In the genomic region with DNA sequence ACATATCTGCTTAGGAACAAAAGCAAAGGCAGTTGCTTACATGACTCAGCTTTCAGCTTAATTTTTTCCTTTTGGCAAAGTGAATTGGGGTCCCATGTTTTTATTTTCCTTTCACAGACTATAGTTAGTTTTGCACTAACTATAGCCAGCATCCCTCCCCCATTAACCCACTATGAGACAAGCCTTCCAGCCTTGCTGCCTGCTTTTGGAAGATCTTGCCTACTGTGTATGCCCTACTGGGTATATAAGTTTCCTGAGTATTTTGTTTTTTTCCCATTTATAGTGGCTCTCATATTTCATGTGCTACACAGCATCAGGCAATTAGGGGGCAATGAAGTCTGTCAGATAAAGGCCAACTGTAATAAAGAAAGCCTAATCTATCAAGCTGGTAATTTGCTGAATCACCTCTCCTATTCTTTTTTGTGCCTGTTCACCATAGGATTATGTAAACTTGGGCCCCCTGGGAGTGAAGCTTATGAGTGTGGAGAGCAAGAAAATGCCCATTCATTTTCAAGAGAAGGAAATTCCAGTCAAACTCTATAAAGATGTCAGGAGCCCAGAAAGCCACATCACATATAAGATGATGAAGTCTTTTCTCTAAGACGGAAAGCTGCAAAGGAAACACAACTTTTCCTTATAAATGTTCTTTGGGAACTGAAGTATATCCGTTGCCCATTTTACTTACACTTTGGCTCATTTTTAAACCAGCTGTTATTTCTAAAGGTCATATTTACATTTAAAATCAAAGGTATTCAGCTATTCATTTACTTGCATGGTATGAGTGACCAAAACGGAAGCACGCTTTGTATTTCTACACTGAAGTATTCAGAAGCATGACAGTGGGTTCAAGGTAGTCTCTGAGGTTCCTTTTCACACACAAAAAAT, we compare ENCODE assay signal across 1 cellular context.
TF ChIP-seq lines count a peak whose summit lies in the region.

No MANE protein-coding gene starts in this region.

TF ChIP-seq in HepG2, 621 proteins besides CTCF, POLR2A, EP300 and RAD21 (continued from another document and continues in another):
- TF ChIP-seq, protein P1, sequence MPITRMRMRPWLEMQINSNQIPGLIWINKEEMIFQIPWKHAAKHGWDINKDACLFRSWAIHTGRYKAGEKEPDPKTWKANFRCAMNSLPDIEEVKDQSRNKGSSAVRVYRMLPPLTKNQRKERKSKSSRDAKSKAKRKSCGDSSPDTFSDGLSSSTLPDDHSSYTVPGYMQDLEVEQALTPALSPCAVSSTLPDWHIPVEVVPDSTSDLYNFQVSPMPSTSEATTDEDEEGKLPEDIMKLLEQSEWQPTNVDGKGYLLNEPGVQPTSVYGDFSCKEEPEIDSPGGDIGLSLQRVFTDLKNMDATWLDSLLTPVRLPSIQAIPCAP (CRISPR knock-in tag; IDR thresholded peaks at IDR 0.05; ENCODE audit: low read depth) = no peak
- TF ChIP-seq ELF3 (CRISPR knock-in tag; IDR thresholded peaks at IDR 0.05) = peak; percentile 64; the same call in 1 of the 2 replicates
- TF ChIP-seq SIN3A (IDR thresholded peaks at IDR 0.05; ENCODE audit: borderline replicate concordance, low read depth, low read length) = no peak
- no peak for TF ChIP-seq ZNF180 (CRISPR knock-in tag; IDR thresholded peaks at IDR 0.05; ENCODE audit: borderline replicate concordance, low read depth)
- TF ChIP-seq, protein P2, sequence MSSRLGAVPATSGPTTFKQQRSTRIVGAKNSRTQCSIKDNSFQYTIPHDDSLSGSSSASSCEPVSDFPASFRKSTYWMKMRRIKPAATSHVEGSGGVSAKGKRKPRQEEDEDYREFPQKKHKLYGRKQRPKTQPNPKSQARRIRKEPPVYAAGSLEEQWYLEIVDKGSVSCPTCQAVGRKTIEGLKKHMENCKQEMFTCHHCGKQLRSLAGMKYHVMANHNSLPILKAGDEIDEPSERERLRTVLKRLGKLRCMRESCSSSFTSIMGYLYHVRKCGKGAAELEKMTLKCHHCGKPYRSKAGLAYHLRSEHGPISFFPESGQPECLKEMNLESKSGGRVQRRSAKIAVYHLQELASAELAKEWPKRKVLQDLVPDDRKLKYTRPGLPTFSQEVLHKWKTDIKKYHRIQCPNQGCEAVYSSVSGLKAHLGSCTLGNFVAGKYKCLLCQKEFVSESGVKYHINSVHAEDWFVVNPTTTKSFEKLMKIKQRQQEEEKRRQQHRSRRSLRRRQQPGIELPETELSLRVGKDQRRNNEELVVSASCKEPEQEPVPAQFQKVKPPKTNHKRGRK (CRISPR knock-in tag; IDR thresholded peaks at IDR 0.05) = no peak
- TF ChIP-seq MAFG (CRISPR knock-in tag; IDR thresholded peaks at IDR 0.05) = peak; percentile 76
- TF ChIP-seq ZNF773 (CRISPR knock-in tag; IDR thresholded peaks at IDR 0.05; ENCODE audit: borderline replicate concordance) = no peak
- no peak for TF ChIP-seq CBX1 (IDR thresholded peaks at IDR 0.05; ENCODE audit: low read depth)
- TF ChIP-seq JUND (CRISPR knock-in tag; IDR thresholded peaks at IDR 0.05) = no peak
- TF ChIP-seq, protein P3, sequence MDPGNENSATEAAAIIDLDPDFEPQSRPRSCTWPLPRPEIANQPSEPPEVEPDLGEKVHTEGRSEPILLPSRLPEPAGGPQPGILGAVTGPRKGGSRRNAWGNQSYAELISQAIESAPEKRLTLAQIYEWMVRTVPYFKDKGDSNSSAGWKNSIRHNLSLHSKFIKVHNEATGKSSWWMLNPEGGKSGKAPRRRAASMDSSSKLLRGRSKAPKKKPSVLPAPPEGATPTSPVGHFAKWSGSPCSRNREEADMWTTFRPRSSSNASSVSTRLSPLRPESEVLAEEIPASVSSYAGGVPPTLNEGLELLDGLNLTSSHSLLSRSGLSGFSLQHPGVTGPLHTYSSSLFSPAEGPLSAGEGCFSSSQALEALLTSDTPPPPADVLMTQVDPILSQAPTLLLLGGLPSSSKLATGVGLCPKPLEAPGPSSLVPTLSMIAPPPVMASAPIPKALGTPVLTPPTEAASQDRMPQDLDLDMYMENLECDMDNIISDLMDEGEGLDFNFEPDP (CRISPR knock-in tag; conservative IDR thresholded peaks at IDR 0.05) = no peak
- TF ChIP-seq, protein P4, sequence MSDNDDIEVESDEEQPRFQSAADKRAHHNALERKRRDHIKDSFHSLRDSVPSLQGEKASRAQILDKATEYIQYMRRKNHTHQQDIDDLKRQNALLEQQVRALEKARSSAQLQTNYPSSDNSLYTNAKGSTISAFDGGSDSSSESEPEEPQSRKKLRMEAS (IDR thresholded peaks at IDR 0.05) = no peak
- no peak for TF ChIP-seq U2AF2 (IDR thresholded peaks at IDR 0.05; ENCODE audit: low read depth, low read length)
- TF ChIP-seq, protein P5, sequence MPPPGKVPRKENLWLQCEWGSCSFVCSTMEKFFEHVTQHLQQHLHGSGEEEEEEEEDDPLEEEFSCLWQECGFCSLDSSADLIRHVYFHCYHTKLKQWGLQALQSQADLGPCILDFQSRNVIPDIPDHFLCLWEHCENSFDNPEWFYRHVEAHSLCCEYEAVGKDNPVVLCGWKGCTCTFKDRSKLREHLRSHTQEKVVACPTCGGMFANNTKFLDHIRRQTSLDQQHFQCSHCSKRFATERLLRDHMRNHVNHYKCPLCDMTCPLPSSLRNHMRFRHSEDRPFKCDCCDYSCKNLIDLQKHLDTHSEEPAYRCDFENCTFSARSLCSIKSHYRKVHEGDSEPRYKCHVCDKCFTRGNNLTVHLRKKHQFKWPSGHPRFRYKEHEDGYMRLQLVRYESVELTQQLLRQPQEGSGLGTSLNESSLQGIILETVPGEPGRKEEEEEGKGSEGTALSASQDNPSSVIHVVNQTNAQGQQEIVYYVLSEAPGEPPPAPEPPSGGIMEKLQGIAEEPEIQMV (CRISPR knock-in tag; IDR thresholded peaks at IDR 0.05; ENCODE audit: low read depth) = no peak
- no peak for TF ChIP-seq HES4 (CRISPR knock-in tag; IDR thresholded peaks at IDR 0.05; ENCODE audit: borderline replicate concordance)
- TF ChIP-seq, protein P6, sequence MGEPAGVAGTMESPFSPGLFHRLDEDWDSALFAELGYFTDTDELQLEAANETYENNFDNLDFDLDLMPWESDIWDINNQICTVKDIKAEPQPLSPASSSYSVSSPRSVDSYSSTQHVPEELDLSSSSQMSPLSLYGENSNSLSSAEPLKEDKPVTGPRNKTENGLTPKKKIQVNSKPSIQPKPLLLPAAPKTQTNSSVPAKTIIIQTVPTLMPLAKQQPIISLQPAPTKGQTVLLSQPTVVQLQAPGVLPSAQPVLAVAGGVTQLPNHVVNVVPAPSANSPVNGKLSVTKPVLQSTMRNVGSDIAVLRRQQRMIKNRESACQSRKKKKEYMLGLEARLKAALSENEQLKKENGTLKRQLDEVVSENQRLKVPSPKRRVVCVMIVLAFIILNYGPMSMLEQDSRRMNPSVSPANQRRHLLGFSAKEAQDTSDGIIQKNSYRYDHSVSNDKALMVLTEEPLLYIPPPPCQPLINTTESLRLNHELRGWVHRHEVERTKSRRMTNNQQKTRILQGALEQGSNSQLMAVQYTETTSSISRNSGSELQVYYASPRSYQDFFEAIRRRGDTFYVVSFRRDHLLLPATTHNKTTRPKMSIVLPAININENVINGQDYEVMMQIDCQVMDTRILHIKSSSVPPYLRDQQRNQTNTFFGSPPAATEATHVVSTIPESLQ (CRISPR knock-in tag; conservative IDR thresholded peaks at IDR 0.05) = no peak
- no peak for TF ChIP-seq KMT2B (CRISPR knock-in tag; IDR thresholded peaks at IDR 0.05)
- no peak for TF ChIP-seq NFKBIZ (CRISPR knock-in tag; IDR thresholded peaks at IDR 0.05)
- no peak for TF ChIP-seq KMT2A (CRISPR knock-in tag; IDR thresholded peaks at IDR 0.05)
- TF ChIP-seq RNF2 (conservative IDR thresholded peaks at IDR 0.05; ENCODE audit: low read depth) = no peak
- TF ChIP-seq, protein P7, sequence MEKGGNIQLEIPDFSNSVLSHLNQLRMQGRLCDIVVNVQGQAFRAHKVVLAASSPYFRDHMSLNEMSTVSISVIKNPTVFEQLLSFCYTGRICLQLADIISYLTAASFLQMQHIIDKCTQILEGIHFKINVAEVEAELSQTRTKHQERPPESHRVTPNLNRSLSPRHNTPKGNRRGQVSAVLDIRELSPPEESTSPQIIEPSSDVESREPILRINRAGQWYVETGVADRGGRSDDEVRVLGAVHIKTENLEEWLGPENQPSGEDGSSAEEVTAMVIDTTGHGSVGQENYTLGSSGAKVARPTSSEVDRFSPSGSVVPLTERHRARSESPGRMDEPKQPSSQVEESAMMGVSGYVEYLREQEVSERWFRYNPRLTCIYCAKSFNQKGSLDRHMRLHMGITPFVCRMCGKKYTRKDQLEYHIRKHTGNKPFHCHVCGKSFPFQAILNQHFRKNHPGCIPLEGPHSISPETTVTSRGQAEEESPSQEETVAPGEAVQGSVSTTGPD (CRISPR knock-in tag; IDR thresholded peaks at IDR 0.05) = no peak
- TF ChIP-seq GPN1 (CRISPR knock-in tag; IDR thresholded peaks at IDR 0.05; ENCODE audit: borderline replicate concordance) = no peak
- no peak for TF ChIP-seq ZNF790 (CRISPR knock-in tag; IDR thresholded peaks at IDR 0.05; ENCODE audit: borderline replicate concordance)
- TF ChIP-seq, protein P8, sequence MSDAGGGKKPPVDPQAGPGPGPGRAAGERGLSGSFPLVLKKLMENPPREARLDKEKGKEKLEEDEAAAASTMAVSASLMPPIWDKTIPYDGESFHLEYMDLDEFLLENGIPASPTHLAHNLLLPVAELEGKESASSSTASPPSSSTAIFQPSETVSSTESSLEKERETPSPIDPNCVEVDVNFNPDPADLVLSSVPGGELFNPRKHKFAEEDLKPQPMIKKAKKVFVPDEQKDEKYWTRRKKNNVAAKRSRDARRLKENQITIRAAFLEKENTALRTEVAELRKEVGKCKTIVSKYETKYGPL (CRISPR knock-in tag; IDR thresholded peaks at IDR 0.05) = peak; percentile 52; the same call in 1 of the 2 replicates
- TF ChIP-seq FOXA1 (IDR thresholded peaks at IDR 0.05) = no peak
- TF ChIP-seq FOXA1 (CRISPR knock-in tag; IDR thresholded peaks at IDR 0.05) = peak; percentile 66
- no peak for TF ChIP-seq YY1 (IDR thresholded peaks at IDR 0.05; ENCODE audit: insufficient read depth, insufficient replicate concordance, low read depth, low read length)
- TF ChIP-seq, protein P9, sequence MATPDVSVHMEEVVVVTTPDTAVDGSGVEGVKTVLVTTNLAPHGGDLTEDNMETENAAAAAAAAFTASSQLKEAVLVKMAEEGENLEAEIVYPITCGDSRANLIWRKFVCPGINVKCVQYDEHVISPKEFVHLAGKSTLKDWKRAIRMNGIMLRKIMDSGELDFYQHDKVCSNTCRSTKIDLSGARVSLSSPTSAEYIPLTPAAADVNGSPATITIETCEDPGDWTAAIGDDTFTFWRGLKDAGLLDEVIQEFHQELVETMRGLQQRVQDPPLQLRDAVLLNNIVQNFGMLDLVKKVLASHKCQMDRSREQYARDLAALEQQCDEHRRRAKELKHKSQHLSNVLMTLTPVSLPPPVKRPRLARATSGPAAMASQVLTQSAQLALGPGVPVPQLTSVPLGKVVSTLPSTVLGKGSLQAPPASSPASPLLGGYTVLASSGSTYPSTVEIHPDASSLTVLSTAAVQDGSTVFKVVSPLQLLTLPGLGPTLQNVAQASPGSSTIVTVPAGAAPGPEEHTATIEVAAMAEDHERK (CRISPR knock-in tag; IDR thresholded peaks at IDR 0.05; ENCODE audit: low read depth) = no peak
- TF ChIP-seq, protein P10, sequence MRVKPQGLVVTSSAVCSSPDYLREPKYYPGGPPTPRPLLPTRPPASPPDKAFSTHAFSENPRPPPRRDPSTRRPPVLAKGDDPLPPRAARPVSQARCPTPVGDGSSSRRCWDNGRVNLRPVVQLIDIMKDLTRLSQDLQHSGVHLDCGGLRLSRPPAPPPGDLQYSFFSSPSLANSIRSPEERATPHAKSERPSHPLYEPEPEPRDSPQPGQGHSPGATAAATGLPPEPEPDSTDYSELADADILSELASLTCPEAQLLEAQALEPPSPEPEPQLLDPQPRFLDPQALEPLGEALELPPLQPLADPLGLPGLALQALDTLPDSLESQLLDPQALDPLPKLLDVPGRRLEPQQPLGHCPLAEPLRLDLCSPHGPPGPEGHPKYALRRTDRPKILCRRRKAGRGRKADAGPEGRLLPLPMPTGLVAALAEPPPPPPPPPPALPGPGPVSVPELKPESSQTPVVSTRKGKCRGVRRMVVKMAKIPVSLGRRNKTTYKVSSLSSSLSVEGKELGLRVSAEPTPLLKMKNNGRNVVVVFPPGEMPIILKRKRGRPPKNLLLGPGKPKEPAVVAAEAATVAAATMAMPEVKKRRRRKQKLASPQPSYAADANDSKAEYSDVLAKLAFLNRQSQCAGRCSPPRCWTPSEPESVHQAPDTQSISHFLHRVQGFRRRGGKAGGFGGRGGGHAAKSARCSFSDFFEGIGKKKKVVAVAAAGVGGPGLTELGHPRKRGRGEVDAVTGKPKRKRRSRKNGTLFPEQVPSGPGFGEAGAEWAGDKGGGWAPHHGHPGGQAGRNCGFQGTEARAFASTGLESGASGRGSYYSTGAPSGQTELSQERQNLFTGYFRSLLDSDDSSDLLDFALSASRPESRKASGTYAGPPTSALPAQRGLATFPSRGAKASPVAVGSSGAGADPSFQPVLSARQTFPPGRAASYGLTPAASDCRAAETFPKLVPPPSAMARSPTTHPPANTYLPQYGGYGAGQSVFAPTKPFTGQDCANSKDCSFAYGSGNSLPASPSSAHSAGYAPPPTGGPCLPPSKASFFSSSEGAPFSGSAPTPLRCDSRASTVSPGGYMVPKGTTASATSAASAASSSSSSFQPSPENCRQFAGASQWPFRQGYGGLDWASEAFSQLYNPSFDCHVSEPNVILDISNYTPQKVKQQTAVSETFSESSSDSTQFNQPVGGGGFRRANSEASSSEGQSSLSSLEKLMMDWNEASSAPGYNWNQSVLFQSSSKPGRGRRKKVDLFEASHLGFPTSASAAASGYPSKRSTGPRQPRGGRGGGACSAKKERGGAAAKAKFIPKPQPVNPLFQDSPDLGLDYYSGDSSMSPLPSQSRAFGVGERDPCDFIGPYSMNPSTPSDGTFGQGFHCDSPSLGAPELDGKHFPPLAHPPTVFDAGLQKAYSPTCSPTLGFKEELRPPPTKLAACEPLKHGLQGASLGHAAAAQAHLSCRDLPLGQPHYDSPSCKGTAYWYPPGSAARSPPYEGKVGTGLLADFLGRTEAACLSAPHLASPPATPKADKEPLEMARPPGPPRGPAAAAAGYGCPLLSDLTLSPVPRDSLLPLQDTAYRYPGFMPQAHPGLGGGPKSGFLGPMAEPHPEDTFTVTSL (CRISPR knock-in tag; IDR thresholded peaks at IDR 0.05; ENCODE audit: borderline replicate concordance) = peak; percentile 58; the same call in 1 of the 2 replicates
- TF ChIP-seq DNMT3B (CRISPR knock-in tag; conservative IDR thresholded peaks at IDR 0.05) = no peak
- TF ChIP-seq, protein P11, sequence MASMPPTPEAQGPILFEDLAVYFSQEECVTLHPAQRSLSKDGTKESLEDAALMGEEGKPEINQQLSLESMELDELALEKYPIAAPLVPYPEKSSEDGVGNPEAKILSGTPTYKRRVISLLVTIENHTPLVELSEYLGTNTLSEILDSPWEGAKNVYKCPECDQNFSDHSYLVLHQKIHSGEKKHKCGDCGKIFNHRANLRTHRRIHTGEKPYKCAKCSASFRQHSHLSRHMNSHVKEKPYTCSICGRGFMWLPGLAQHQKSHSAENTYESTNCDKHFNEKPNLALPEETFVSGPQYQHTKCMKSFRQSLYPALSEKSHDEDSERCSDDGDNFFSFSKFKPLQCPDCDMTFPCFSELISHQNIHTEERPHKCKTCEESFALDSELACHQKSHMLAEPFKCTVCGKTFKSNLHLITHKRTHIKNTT (CRISPR knock-in tag; IDR thresholded peaks at IDR 0.05) = no peak
- TF ChIP-seq, protein P12, sequence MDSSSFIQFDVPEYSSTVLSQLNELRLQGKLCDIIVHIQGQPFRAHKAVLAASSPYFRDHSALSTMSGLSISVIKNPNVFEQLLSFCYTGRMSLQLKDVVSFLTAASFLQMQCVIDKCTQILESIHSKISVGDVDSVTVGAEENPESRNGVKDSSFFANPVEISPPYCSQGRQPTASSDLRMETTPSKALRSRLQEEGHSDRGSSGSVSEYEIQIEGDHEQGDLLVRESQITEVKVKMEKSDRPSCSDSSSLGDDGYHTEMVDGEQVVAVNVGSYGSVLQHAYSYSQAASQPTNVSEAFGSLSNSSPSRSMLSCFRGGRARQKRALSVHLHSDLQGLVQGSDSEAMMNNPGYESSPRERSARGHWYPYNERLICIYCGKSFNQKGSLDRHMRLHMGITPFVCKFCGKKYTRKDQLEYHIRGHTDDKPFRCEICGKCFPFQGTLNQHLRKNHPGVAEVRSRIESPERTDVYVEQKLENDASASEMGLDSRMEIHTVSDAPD (CRISPR knock-in tag; IDR thresholded peaks at IDR 0.05) = no peak
- TF ChIP-seq MAFK (conservative IDR thresholded peaks at IDR 0.05 in 1 of 2, IDR thresholded peaks at IDR 0.05 in 1 of 2; ENCODE audit: low read length in 2 of 2) = peak; percentile 52 to 58; a peak in 3 of 4 replicates
